In genomic region chr18:22860807-22861206, GRCh38 we compare ENCODE assay signal across 8 cellular contexts.
"Had no signal": no experiment of that assay in that cellular context is flagged by ENCODE, and none has a peak within 500 bp of the region (broad histone marks: within the 10 kb centered on the region; RNA-seq: fewer than 3 reads in every experiment).

No MANE protein-coding gene starts in this region.

- H3K27ac ChIP-seq: HL-60, KMS-11 had no signal

- FAIRE-seq: HepG2, HTR-8/SVneo, K562 had no signal

- H3K4me3 ChIP-seq: K562 had no signal

- ATAC-seq: HepG2, K562 had no signal

- DNase-seq: IMR-90, KBM-7, KG1 had no signal
